ENCODE assay signal across 14 cellular contexts in genomic region chr15:88695595-88696186, GRCh38. TPM values are rescaled to one million over a fixed set of nuclear protein-coding genes. Genes with fewer than 3 reads are reported as not detected.
DNase-seq lines count a peak whose midpoint lies in the region; ATAC-seq and TF ChIP-seq lines count a peak whose summit lies in the region.
"Had no signal": no experiment of that assay in that cellular context is flagged by ENCODE, and none has a peak within 500 bp of the region (broad histone marks: within the 10 kb centered on the region; RNA-seq: fewer than 3 reads in every experiment).

No MANE protein-coding gene starts in this region.

- H3K27me3 Mint-ChIP-seq in Calu3 (ENCODE audit: unreplicated experiment) = peaks cover 96% of the 10 kb centered on the region

- peak overlapping the region; percentile 77 for H3K4me2 ChIP-seq in osteoblast (ENCODE audit: insufficient read depth, low read length)
- H3K4me2 ChIP-seq: BLaER1 treated with 17β-estradiol and CSF1 and Interleukin-3, amounts not matched to agents 10 nM and 100 nM; GM23338 had no signal

- H4K20me1 ChIP-seq in osteoblast (ENCODE audit: insufficient read depth, low read length) = no peaks in the 10 kb centered on the region
- H4K20me1 ChIP-seq: BLaER1 treated with 17β-estradiol and CSF1 and Interleukin-3, amounts not matched to agents 10 nM and 100 nM had no signal

- TF ChIP-seq CTCF in right atrium auricular region (IDR thresholded peaks at IDR 0.05) (no peak), osteoblast (IDR thresholded peaks at IDR 0.05; ENCODE audit: extremely low read depth, low read depth, low read length) (no peak), Calu3 (IDR thresholded peaks at IDR 0.05; ENCODE audit: unreplicated experiment) (no peak)

- no peaks in the 10 kb centered on the region for H3K4me1 Mint-ChIP-seq in Calu3 (ENCODE audit: low read depth, unreplicated experiment)
- H3K4me1 Mint-ChIP-seq: CD4-positive, CD25-positive, alpha-beta regulatory T cell; GM23338; H9 had no signal

- peak overlapping the region; percentile 85 for H2AFZ ChIP-seq in osteoblast (ENCODE audit: low read length)
- H2AFZ ChIP-seq: GM23338 had no signal

- DNase-seq in cardiac septum (ENCODE audit: low spot score) (peak; percentile 56), right atrium auricular region (ENCODE audit: low spot score) (no peak), RPMI7951 (ENCODE audit: low read depth) (peak; percentile 31), fibroblast of peridontal ligament (ENCODE audit: extremely low read depth) (peak; percentile 43), osteoblast (ENCODE audit: insufficient read length, low spot score, missing footprints) (peak; percentile 68), Calu3 (no peak)
- no peak for DNase-seq in activated naive CD4-positive, alpha-beta T cell treated with Interleukin-2 at 50 U/mL for 16 hours
- DNase-seq: ACHN; CD4-positive, CD25-positive, alpha-beta regulatory T cell; DMS 273 treated with DMSO at 0.1 percent for 48 hours; H9 had no signal

- H3K4me3 Mint-ChIP-seq in Calu3 (ENCODE audit: low read depth, unreplicated experiment) = no peak overlapping the region
- H3K4me3 Mint-ChIP-seq: CD4-positive, CD25-positive, alpha-beta regulatory T cell; GM23338; H9 had no signal

- H3K9me3 Mint-ChIP-seq in Calu3 (ENCODE audit: low read depth, unreplicated experiment) = no peaks in the 10 kb centered on the region
- H3K9me3 Mint-ChIP-seq: GM23338, H9 had no signal

- no peak for ATAC-seq in GM21526 (IDR thresholded peaks at IDR 0.05; ENCODE audit: low FRiP score, unreplicated experiment)
- ATAC-seq: GM23338 had no signal

- BruUV-seq in Calu3 (replicated peaks; lab: Mats Ljungman, UMichigan) = no TSS peak

- H3K27ac ChIP-seq in right atrium auricular region = no peak overlapping the region
- peak overlapping the region; percentile 56 for H3K27ac ChIP-seq in osteoblast (ENCODE audit: low read depth, low read length)
- H3K27ac ChIP-seq: BLaER1 treated with 17β-estradiol and CSF1 and Interleukin-3, amounts not matched to agents 10 nM and 100 nM had no signal

- no peaks in the 10 kb centered on the region for H3K79me2 ChIP-seq in osteoblast (ENCODE audit: insufficient read depth, low read length)

- H3K36me3 ChIP-seq in right atrium auricular region (no peaks in the 10 kb centered on the region), osteoblast (ENCODE audit: insufficient read depth, low read length) (no peaks in the 10 kb centered on the region)
- H3K36me3 ChIP-seq: BLaER1 treated with 17β-estradiol and CSF1 and Interleukin-3, amounts not matched to agents 10 nM and 100 nM had no signal

- intact Hi-C loops in cardiac septum (cut with DNase I) = no loop called here
- intact Hi-C loops in Calu3 (cut with micrococcal nuclease; ENCODE audit: unreplicated experiment) = no loop called here

- H3K4me3 ChIP-seq in right atrium auricular region (no peak overlapping the region), osteoblast (ENCODE audit: insufficient read depth, low read length) (peak overlapping the region; percentile 58)
- H3K4me3 ChIP-seq: BLaER1 treated with 17β-estradiol and CSF1 and Interleukin-3, amounts not matched to agents 10 nM and 100 nM; GM23338 had no signal

- CTCF ChIA-PET in Calu3 (lab: Charles Lee) = no interaction called here

- no peaks in the 10 kb centered on the region for H3K36me3 Mint-ChIP-seq in Calu3 (ENCODE audit: insufficient read depth, unreplicated experiment)
- H3K36me3 Mint-ChIP-seq: CD4-positive, CD25-positive, alpha-beta regulatory T cell had no signal

- no peak overlapping the region for H3K27ac Mint-ChIP-seq in Calu3 (ENCODE audit: unreplicated experiment)
- H3K27ac Mint-ChIP-seq: GM23338, H9 had no signal

- H3K27me3 ChIP-seq in right atrium auricular region (no peaks in the 10 kb centered on the region), osteoblast (ENCODE audit: insufficient read depth, low read length) (peaks cover 6% of the 10 kb centered on the region)
- H3K27me3 ChIP-seq: BLaER1 treated with 17β-estradiol and CSF1 and Interleukin-3, amounts not matched to agents 10 nM and 100 nM had no signal

- no peaks in the 10 kb centered on the region for H3K4me1 ChIP-seq in right atrium auricular region
- peaks cover 28% of the 10 kb centered on the region for H3K4me1 ChIP-seq in osteoblast (ENCODE audit: insufficient read depth, low read length)
- H3K4me1 ChIP-seq: BLaER1 treated with 17β-estradiol and CSF1 and Interleukin-3, amounts not matched to agents 10 nM and 100 nM had no signal

- H3K9me3 ChIP-seq in right atrium auricular region (no peaks in the 10 kb centered on the region), osteoblast (ENCODE audit: low read depth, low read length) (no peaks in the 10 kb centered on the region)
- H3K9me3 ChIP-seq: BLaER1 treated with 17β-estradiol and CSF1 and Interleukin-3, amounts not matched to agents 10 nM and 100 nM had no signal

RNA-seq across cellular contexts. Expression of gene ISG20, which starts 56.9 kb away (rescaled TPM):
- 3.9 TPM for total RNA-seq in cardiac septum
- 10 to 100 TPM in 1 of 2 donors, 1 to 10 TPM in 1; 2.3 to 11.1 TPM for total RNA-seq in right atrium auricular region
- total RNA-seq in RPMI7951 (2014; rRNA removed; shearing (Covaris generic)) = 7.8 and 8.3 TPM in 2 replicates
- 2.1 and 3.3 TPM in 2 replicates for total RNA-seq in osteoblast
- total RNA-seq in Calu3 (2022) = 75.6 and 155 TPM in 2 replicates

Comparison
In these comparisons a context has a peak if more than half of its experiments do, and no peak if none do; other contexts are left out.
1. DNase-seq: peak in cardiac septum (single experiment), RPMI7951 (single experiment), fibroblast of peridontal ligament (single experiment) and osteoblast (single experiment); none in right atrium auricular region (single experiment), activated naive CD4-positive, alpha-beta T cell treated with Interleukin-2 at 50 U/mL for 16 hours (single experiment) and Calu3 (single experiment).